ENCODE assay signal across 14 cellular contexts in the genomic region with DNA sequence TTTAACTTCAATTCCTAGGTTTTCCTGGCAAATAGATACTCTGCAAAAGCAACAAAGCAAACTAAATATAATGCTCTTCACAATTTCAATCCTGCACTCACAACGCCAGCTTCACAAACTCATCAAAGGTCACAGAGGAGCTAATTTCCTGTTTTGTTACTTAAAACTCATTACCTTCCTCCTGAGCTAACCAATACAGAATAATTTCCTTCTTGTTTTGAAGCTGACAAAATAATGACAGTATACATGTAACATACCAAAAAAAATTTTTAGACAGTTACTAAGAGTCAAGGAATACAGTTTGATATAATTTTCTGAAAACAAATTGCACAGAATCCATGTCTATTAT. TPM values are rescaled to one million over a fixed set of nuclear protein-coding genes. Genes with fewer than 3 reads are reported as not detected.
DNase-seq lines count a peak whose midpoint lies in the region; ATAC-seq and TF ChIP-seq lines count a peak whose summit lies in the region.
"Had no signal": no experiment of that assay in that cellular context is flagged by ENCODE, and none has a peak within 500 bp of the region (broad histone marks: within the 10 kb centered on the region; RNA-seq: fewer than 3 reads in every experiment).

No MANE protein-coding gene starts in this region.

- H3K4me2 ChIP-seq in DND-41 (ENCODE audit: insufficient read depth, low read length) (no peak overlapping the region), mammary epithelial cell (ENCODE audit: insufficient read depth, low read depth, low read length) (peak overlapping the region; percentile 50)

- H2AFZ ChIP-seq in DND-41 (ENCODE audit: low read depth, low read length) = no peak overlapping the region
- H2AFZ ChIP-seq in mammary epithelial cell (ENCODE audit: low read depth, low read length) = peak overlapping the region; percentile 52

- peaks cover 11% of the 10 kb centered on the region for H3K4me1 ChIP-seq in DND-41 (ENCODE audit: insufficient read depth, low read length)
- H3K4me1 ChIP-seq in mammary epithelial cell (ENCODE audit: insufficient read depth, low read length) = peaks cover 18% of the 10 kb centered on the region
- peaks cover 26 to 55% of the 10 kb centered on the region in 2 experiments for H3K4me1 ChIP-seq in neutrophil (ENCODE audit: control insufficient read depth in 1 of 2, insufficient read depth in 1 of 2, low read depth in 1 of 2, low read length in 1 of 2)

- dilution Hi-C loops in mammary epithelial cell (cut with HindIII; ENCODE audit: low sequenced_read_pairs) = no loop called here

- no peaks in the 10 kb centered on the region for H3K27me3 Mint-ChIP-seq in progenitor cell of endocrine pancreas

- H3K36me3 ChIP-seq in DND-41 (ENCODE audit: insufficient read depth, low read length) (peaks cover under 1% of the 10 kb centered on the region), mammary epithelial cell (ENCODE audit: insufficient read depth, low read length) (no peaks in the 10 kb centered on the region), neutrophil (no peaks in the 10 kb centered on the region)

- in situ Hi-C loops in KBM-7 (cut with MboI; ENCODE audit: low pct_unique_long_range_greater_than_20kb, low sequenced_read_pairs) (no loop called here), mammary epithelial cell (cut with MboI; ENCODE audit: low sequenced_read_pairs in 2 of 2) (no loop called here)

- BruUV-seq in mammary epithelial cell (replicated peaks; lab: Mats Ljungman, UMichigan) = no TSS peak

- H3K4me3 Mint-ChIP-seq in progenitor cell of endocrine pancreas (ENCODE audit: low read depth) = no peak overlapping the region

- CTCF ChIA-PET in mammary epithelial cell (lab: Charles Lee; ENCODE audit: low non-redundant PET) = no interaction called here

- peaks cover 57% of the 10 kb centered on the region for H4K20me1 ChIP-seq in DND-41 (ENCODE audit: insufficient read depth, low read length)
- no peaks in the 10 kb centered on the region for H4K20me1 ChIP-seq in mammary epithelial cell (ENCODE audit: insufficient read depth, low read length)

- H3K9me3 Mint-ChIP-seq in progenitor cell of endocrine pancreas (ENCODE audit: low read depth) = no peaks in the 10 kb centered on the region

- H3K27me3 ChIP-seq in DND-41 (ENCODE audit: insufficient read depth, low read length, poor library complexity) = no peaks in the 10 kb centered on the region
- H3K27me3 ChIP-seq in mammary epithelial cell (ENCODE audit: insufficient read depth, low read length) = no peaks in the 10 kb centered on the region
- H3K27me3 ChIP-seq in neutrophil = no peaks in the 10 kb centered on the region

- TF ChIP-seq CTCF in DND-41 (IDR thresholded peaks at IDR 0.05; ENCODE audit: borderline replicate concordance, extremely low read depth, low read length, poor library complexity, severe bottlenecking) = no peak
- no peak for TF ChIP-seq CTCF in mammary epithelial cell (conservative IDR thresholded peaks at IDR 0.05 in 1 of 2, IDR thresholded peaks at IDR 0.05 in 1 of 2; ENCODE audit: extremely low read depth in 1 of 2, insufficient read depth in 1 of 2, low read depth in 1 of 2, low read length in 2 of 2)
- TF ChIP-seq CTCF in neutrophil (IDR thresholded peaks at IDR 0.05) = no peak
- no peak for TF ChIP-seq CTCF in progenitor cell of endocrine pancreas (IDR thresholded peaks at IDR 0.05; ENCODE audit: unreplicated experiment)

- no peak overlapping the region for H3K27ac Mint-ChIP-seq in progenitor cell of endocrine pancreas

- 75% methylated on average over 1 of the region's 1 CpG for WGBS in mammary epithelial cell (ENCODE audit: low coverage, missing lambda C conversion rate)

- no peaks in the 10 kb centered on the region for H3K9me3 ChIP-seq in DND-41 (ENCODE audit: insufficient read depth, low read length, severe bottlenecking)
- no peaks in the 10 kb centered on the region for H3K9me3 ChIP-seq in mammary epithelial cell (replicated peaks; ENCODE audit: insufficient read depth, low read length)
- H3K9me3 ChIP-seq in neutrophil = no peaks in the 10 kb centered on the region

- peak; percentile 63 for ATAC-seq in DND-41 (ENCODE audit: insufficient read depth, low read depth)
- ATAC-seq in GM18502 (IDR thresholded peaks at IDR 0.05; ENCODE audit: poor library complexity, unreplicated experiment) = no peak
- ATAC-seq: HCT116, Panc1 had no signal

- no peaks in the 10 kb centered on the region for H3K36me3 Mint-ChIP-seq in progenitor cell of endocrine pancreas (ENCODE audit: insufficient read depth)

- H3K79me2 ChIP-seq in DND-41 (ENCODE audit: insufficient read depth, low read length) (peaks cover 99% of the 10 kb centered on the region), mammary epithelial cell (ENCODE audit: insufficient read depth, low read length) (peaks cover 86% of the 10 kb centered on the region)

- H3K9ac ChIP-seq in DND-41 (ENCODE audit: low read depth, low read length) (no peak overlapping the region), mammary epithelial cell (ENCODE audit: insufficient read depth, low read length) (peak overlapping the region; percentile 4)

- no peak overlapping the region for H3K4me3 ChIP-seq in DND-41 (ENCODE audit: low read depth in 1 of 2, low read length in 2 of 2)
- no peak overlapping the region for H3K4me3 ChIP-seq in mammary epithelial cell (replicated peaks in 1 of 3; ENCODE audit: insufficient read depth in 1 of 3, low read depth in 2 of 3, low read length in 3 of 3)
- peak overlapping the region; percentile 15 to 33 for H3K4me3 ChIP-seq in neutrophil (ENCODE audit: low read depth in 1 of 2, low read length in 1 of 2)

- H3K27ac ChIP-seq in DND-41 (ENCODE audit: low read length) (peak overlapping the region; percentile 6; the same call in 1 of the 2 replicates), mammary epithelial cell (ENCODE audit: insufficient read depth, low read depth, low read length) (no peak overlapping the region), neutrophil (peak overlapping the region; percentile 82)
- H3K27ac ChIP-seq: epithelial cell of prostate had no signal

- intact Hi-C loops in mammary epithelial cell (cut with micrococcal nuclease) = no loop called here

- DNase-seq in DND-41 (no peak), KBM-7 (peak; percentile 19), mammary epithelial cell (no peak), progenitor cell of endocrine pancreas (ENCODE audit: low spot score, unreplicated experiment) (no peak), epidermal melanocyte (ENCODE audit: insufficient read length, low spot score) (no peak), glomerular visceral epithelial cell (ENCODE audit: extremely low spot score) (no peak)
- DNase-seq: aorta, islet precursor cell, posterior cingulate gyrus had no signal

- H3K4me1 Mint-ChIP-seq in progenitor cell of endocrine pancreas (ENCODE audit: low read depth) = peaks cover 12% of the 10 kb centered on the region

RNA-seq across cellular contexts. Expression of gene CNOT6L, which starts 17.9 kb away (rescaled TPM):
- total RNA-seq in mammary epithelial cell (10 to 100 TPM; 23.3 to 36.5 TPM), progenitor cell of endocrine pancreas (39.7 and 42.4 TPM in 2 replicates)
- 10.9 TPM for polyA plus RNA-seq in mammary epithelial cell
- polyA minus RNA-seq in mammary epithelial cell = 99.2 TPM

Comparison
In these comparisons a context has a peak if more than half of its experiments do, and no peak if none do; other contexts are left out.
1. H3K4me3 ChIP-seq: peak in neutrophil (2 of 2); none in DND-41 (0 of 2) and mammary epithelial cell (0 of 3).